In the genomic region with DNA sequence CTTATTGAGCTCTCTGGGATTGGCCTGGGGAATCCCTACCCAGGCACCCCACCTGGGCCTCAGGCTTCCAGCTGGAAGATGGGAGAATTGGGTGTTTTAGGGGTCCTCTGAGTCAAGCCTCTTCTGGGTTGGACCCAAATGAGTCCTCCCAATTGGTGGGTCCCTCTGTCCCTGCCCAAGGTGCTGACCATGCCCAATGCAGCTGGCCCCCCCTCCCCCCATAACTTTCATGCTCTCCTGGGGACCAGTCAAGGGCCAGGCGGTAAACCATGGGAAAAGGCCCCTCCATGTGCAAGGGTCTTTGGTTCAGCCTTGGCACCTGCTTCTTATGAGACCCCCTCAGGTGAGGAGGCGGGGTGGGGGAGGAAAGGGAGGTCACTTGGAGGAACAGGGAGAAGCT, we compare ENCODE assay signal across 38 cellular contexts. TPM values are rescaled to one million over a fixed set of nuclear protein-coding genes. Genes with fewer than 3 reads are reported as not detected.
"Had no signal": no experiment of that assay in that cellular context is flagged by ENCODE, and none has a peak within 500 bp of the region (broad histone marks: within the 10 kb centered on the region; RNA-seq: fewer than 3 reads in every experiment).

No MANE protein-coding gene starts in this region.

- H3K36me3 Mint-ChIP-seq: activated CD4-positive, alpha-beta memory T cell treated with anti-CD3 and anti-CD28 coated beads for 36 hours; activated naive CD4-positive, alpha-beta T cell treated with anti-CD3 and anti-CD28 coated beads, Interleukin-2, amount 50 U/mL, for 72 hours; activated naive CD8-positive, alpha-beta T cell treated with anti-CD3 and anti-CD28 coated beads for 36 hours had no signal

- H3K9me3 ChIP-seq: adrenal gland, body of pancreas had no signal

- H3K4me3 Mint-ChIP-seq: activated B cell treated with CpG ODN at 0.5 μM for 24 hours; activated CD4-positive, alpha-beta memory T cell treated with anti-CD3 and anti-CD28 coated beads for 36 hours; activated CD4-positive, alpha-beta T cell treated with anti-CD3 and anti-CD28 coated beads, Interleukin-2, amount 10 ng/mL, durations not matched to agents 24 days and 14 days; activated CD8-positive, alpha-beta T cell treated with anti-CD3 and anti-CD28 coated beads for 36 hours; activated naive CD4-positive, alpha-beta T cell treated with anti-CD3 and anti-CD28 coated beads for 36 hours; activated naive CD8-positive, alpha-beta T cell treated with anti-CD3 and anti-CD28 coated beads for 36 hours; activated T-cell treated with anti-CD3 and anti-CD28 coated beads, Interleukin-2, amount 50 U/mL, for 4 hours; activated T-cell treated with anti-CD3 and anti-CD28 coated beads, Interleukin-2, amount 50 U/mL, for 72 hours; activated T-helper 1 cell treated with anti-CD3 and anti-CD28 coated beads, Interleukin-12 subunit alpha, Interleukin-12 subunit beta, Interleukin-2, Interleukin-4 antibody, amounts not matched to agents 30 ng/mL and 10 ng/mL and 1 ng/mL, durations not matched to agents 14 hours and 24 hours and 36 hours; activated T-helper 17 cell treated with anti-CD3 and anti-CD28 coated beads, Interleukin-2, amount 50 U/mL, for 72 hours; central memory CD8-positive, alpha-beta T cell; T-helper 2 cell treated with Interferon-gamma antibody and Interleukin-4, amounts not matched to agents 5 μg/mL and 100 μg/mL, for 36 hours had no signal

- DNase-seq: activated B cell treated with CpG ODN at 0.5 μM for 24 hours; activated CD4-positive, alpha-beta memory T cell treated with anti-CD3 and anti-CD28 coated beads for 36 hours; activated CD4-positive, alpha-beta T cell treated with anti-CD3 and anti-CD28 coated beads for 4 hours; activated CD4-positive, alpha-beta T cell treated with anti-CD3 and anti-CD28 coated beads, Interleukin-2, amount 10 ng/mL, durations not matched to agents 24 days and 14 days; activated CD4-positive, alpha-beta T cell treated with anti-CD3 and anti-CD28 coated beads, Interleukin-2, amount 50 U/mL, for 1 hour; activated CD4-positive, alpha-beta T cell treated with anti-CD3 and anti-CD28 coated beads, Interleukin-2, amount 50 U/mL, for 4 hours; activated CD4-positive, CD25-positive, alpha-beta regulatory T cell treated with anti-CD3 and anti-CD28 coated beads, Interleukin-2, amount 50 U/mL, for 72 hours; activated CD8-positive, alpha-beta memory T cell treated with anti-CD3 and anti-CD28 coated beads, Interleukin-2, amount 50 U/mL, for 4 hours; activated CD8-positive, alpha-beta T cell treated with anti-CD3 and anti-CD28 coated beads for 36 hours; activated effector memory CD4-positive, alpha-beta T cell treated with anti-CD3 and anti-CD28 coated beads, Interleukin-2, amount 50 U/mL, for 16 hours; activated gamma-delta T cell treated with Interleukin-2 at 50 U/mL for 16 hours; activated naive CD4-positive, alpha-beta T cell; activated naive CD4-positive, alpha-beta T cell treated with anti-CD3 and anti-CD28 coated beads for 36 hours; activated naive CD4-positive, alpha-beta T cell treated with anti-CD3 and anti-CD28 coated beads, Interleukin-2, amount 50 U/mL, for 16 hours; activated naive CD8-positive, alpha-beta T cell treated with anti-CD3 and anti-CD28 coated beads for 36 hours; activated T-cell treated with anti-CD3 and anti-CD28 coated beads for 4 hours; activated T-cell treated with anti-CD3 and anti-CD28 coated beads, Interleukin-2, amount 50 U/mL, for 1 hour; activated T-cell treated with anti-CD3 and anti-CD28 coated beads, Interleukin-2, amount 50 U/mL, for 4 hours; activated T-cell treated with anti-CD3 and anti-CD28 coated beads, Interleukin-2, amount 50 U/mL, for 72 hours; adrenal gland; amniotic stem cell; aorta; body of pancreas; caudate nucleus; cerebellar nuclear complex; T-helper 2 cell; T-helper 9 cell had no signal

- H3K9me3 Mint-ChIP-seq: activated B cell treated with CpG ODN at 0.5 μM for 24 hours; activated CD4-positive, alpha-beta memory T cell treated with anti-CD3 and anti-CD28 coated beads for 36 hours; activated CD4-positive, alpha-beta T cell treated with anti-CD3 and anti-CD28 coated beads, Interleukin-2, amount 10 ng/mL, durations not matched to agents 24 days and 14 days; activated CD8-positive, alpha-beta T cell treated with anti-CD3 and anti-CD28 coated beads for 36 hours; activated naive CD4-positive, alpha-beta T cell treated with anti-CD3 and anti-CD28 coated beads for 36 hours; activated naive CD4-positive, alpha-beta T cell treated with anti-CD3 and anti-CD28 coated beads, Interleukin-2, amount 50 U/mL, for 72 hours; activated naive CD8-positive, alpha-beta T cell treated with anti-CD3 and anti-CD28 coated beads for 36 hours; activated T-cell treated with anti-CD3 and anti-CD28 coated beads, Interleukin-2, amount 50 U/mL, for 4 hours; activated T-cell treated with anti-CD3 and anti-CD28 coated beads, Interleukin-2, amount 50 U/mL, for 72 hours; activated T-helper 1 cell treated with anti-CD3 and anti-CD28 coated beads, Interleukin-12 subunit alpha, Interleukin-12 subunit beta, Interleukin-2, Interleukin-4 antibody, amounts not matched to agents 30 ng/mL and 10 ng/mL and 1 ng/mL, durations not matched to agents 14 hours and 24 hours and 36 hours; activated T-helper 17 cell treated with anti-CD3 and anti-CD28 coated beads, Interleukin-2, amount 50 U/mL, for 72 hours; central memory CD8-positive, alpha-beta T cell; T-helper 2 cell treated with Interferon-gamma antibody and Interleukin-4, amounts not matched to agents 5 μg/mL and 100 μg/mL, for 36 hours had no signal

- H3K4me3 ChIP-seq: adrenal gland, body of pancreas, cardiac muscle cell had no signal

- H3K36me3 ChIP-seq: adrenal gland, cardiac muscle cell had no signal

- FAIRE-seq: astrocyte, bronchial epithelial cell, TTC549 had no signal

- H3K4me1 Mint-ChIP-seq: activated naive CD8-positive, alpha-beta T cell treated with anti-CD3 and anti-CD28 coated beads for 36 hours; activated T-helper 17 cell treated with anti-CD3 and anti-CD28 coated beads, Interleukin-2, amount 50 U/mL, for 72 hours; central memory CD8-positive, alpha-beta T cell had no signal

- ATAC-seq: activated CD8-positive, alpha-beta T cell treated with anti-CD3 and anti-CD28 coated beads for 36 hours; activated naive CD4-positive, alpha-beta T cell treated with anti-CD3 and anti-CD28 coated beads, Interleukin-2, amount 50 U/mL, for 72 hours; activated T-cell treated with anti-CD3 and anti-CD28 coated beads, Interleukin-2, amount 50 U/mL, for 4 hours; activated T-cell treated with anti-CD3 and anti-CD28 coated beads, Interleukin-2, amount 50 U/mL, for 72 hours; activated T-helper 17 cell treated with anti-CD3 and anti-CD28 coated beads, Interleukin-2, amount 50 U/mL, for 72 hours; body of pancreas had no signal

- H3K27ac ChIP-seq: adrenal gland, body of pancreas, cardiac muscle cell, VCaP had no signal

- H3K27ac Mint-ChIP-seq: activated B cell treated with CpG ODN at 0.5 μM for 24 hours; activated CD4-positive, alpha-beta memory T cell treated with anti-CD3 and anti-CD28 coated beads for 36 hours; activated CD4-positive, alpha-beta T cell treated with anti-CD3 and anti-CD28 coated beads, Interleukin-2, amount 10 ng/mL, durations not matched to agents 24 days and 14 days; activated CD8-positive, alpha-beta T cell treated with anti-CD3 and anti-CD28 coated beads for 36 hours; activated naive CD4-positive, alpha-beta T cell treated with anti-CD3 and anti-CD28 coated beads for 36 hours; activated naive CD4-positive, alpha-beta T cell treated with anti-CD3 and anti-CD28 coated beads, Interleukin-2, amount 50 U/mL, for 72 hours; activated naive CD8-positive, alpha-beta T cell treated with anti-CD3 and anti-CD28 coated beads for 36 hours; activated T-cell treated with anti-CD3 and anti-CD28 coated beads, Interleukin-2, amount 50 U/mL, for 72 hours; activated T-helper 1 cell treated with anti-CD3 and anti-CD28 coated beads, Interleukin-12 subunit alpha, Interleukin-12 subunit beta, Interleukin-2, Interleukin-4 antibody, amounts not matched to agents 30 ng/mL and 10 ng/mL and 1 ng/mL, durations not matched to agents 14 hours and 24 hours and 36 hours; activated T-helper 17 cell treated with anti-CD3 and anti-CD28 coated beads, Interleukin-2, amount 50 U/mL, for 72 hours; T-helper 2 cell treated with Interferon-gamma antibody and Interleukin-4, amounts not matched to agents 5 μg/mL and 100 μg/mL, for 36 hours had no signal

RNA-seq across cellular contexts. Expression of a gene that starts 3.4 kb away (rescaled TPM):
- total RNA-seq: activated B cell treated with CpG ODN at 0.5 μM for 24 hours; activated CD4-positive, alpha-beta memory T cell treated with anti-CD3 and anti-CD28 coated beads for 36 hours; activated CD4-positive, alpha-beta T cell treated with anti-CD3 and anti-CD28 coated beads, Interleukin-2, amount 10 ng/mL, durations not matched to agents 24 days and 14 days; activated CD8-positive, alpha-beta memory T cell treated with anti-CD3 and anti-CD28 coated beads for 36 hours; activated naive CD4-positive, alpha-beta T cell treated with anti-CD3 and anti-CD28 coated beads for 36 hours; activated naive CD4-positive, alpha-beta T cell treated with anti-CD3 and anti-CD28 coated beads, Interleukin-2, amount 50 U/mL, for 72 hours; activated naive CD8-positive, alpha-beta T cell treated with anti-CD3 and anti-CD28 coated beads for 36 hours; activated T-cell treated with anti-CD3 and anti-CD28 coated beads, Interleukin-2, amount 50 U/mL, for 4 hours; activated T-cell treated with anti-CD3 and anti-CD28 coated beads, Interleukin-2, amount 50 U/mL, for 72 hours; activated T-helper 1 cell treated with anti-CD3 and anti-CD28 coated beads, Interleukin-12 subunit alpha, Interleukin-12 subunit beta, Interleukin-2, Interleukin-4 antibody, amounts not matched to agents 30 ng/mL and 10 ng/mL and 1 ng/mL, durations not matched to agents 14 hours and 24 hours and 36 hours; activated T-helper 17 cell treated with anti-CD3 and anti-CD28 coated beads, Interleukin-2, amount 50 U/mL, for 72 hours had no signal
